ENCODE assay signal across 16 cellular contexts in the genomic region with DNA sequence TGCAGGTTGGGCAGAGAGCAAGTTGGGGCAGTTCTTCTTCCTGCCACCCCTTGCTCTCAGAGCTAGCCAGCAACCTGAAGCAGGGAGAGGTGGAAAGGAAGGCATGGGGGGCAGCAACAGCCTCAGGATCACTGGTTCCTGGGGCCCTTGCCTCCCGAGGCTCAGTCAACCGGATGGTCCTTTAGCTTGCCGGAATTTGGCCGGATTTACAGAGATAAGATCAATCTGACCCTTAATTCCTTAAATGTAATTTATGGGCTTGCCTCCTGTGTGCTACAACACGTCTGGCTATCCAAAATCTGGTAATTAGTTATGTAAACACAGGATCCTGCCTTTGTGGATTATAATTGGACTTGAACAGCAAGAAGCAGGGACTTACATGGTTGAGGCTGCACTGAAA. TPM values are rescaled to one million over a fixed set of nuclear protein-coding genes. Genes with fewer than 3 reads are reported as not detected.
DNase-seq lines count a peak whose midpoint lies in the region; ATAC-seq and TF ChIP-seq lines count a peak whose summit lies in the region.
"Had no signal": no experiment of that assay in that cellular context is flagged by ENCODE, and none has a peak within 500 bp of the region (broad histone marks: within the 10 kb centered on the region; RNA-seq: fewer than 3 reads in every experiment).

No MANE protein-coding gene starts in this region.

- no peak overlapping the region for H3T11ph ChIP-seq in H9 (ENCODE audit: low read length)

- H3K4ac ChIP-seq in H9 (ENCODE audit: low read depth, low read length) = no peak overlapping the region

- no peak overlapping the region for H4K91ac ChIP-seq in H9 (ENCODE audit: insufficient read length, low read depth, low read length)

- H3K27me3 Mint-ChIP-seq in H9 (ENCODE audit: low read depth) (peaks cover 37% of the 10 kb centered on the region), neural progenitor cell (ENCODE audit: insufficient read depth, low read depth) (peaks cover 13% of the 10 kb centered on the region)

- no peak overlapping the region for H3K23ac ChIP-seq in H9 (ENCODE audit: insufficient read length, low read depth, low read length)

- H4K20me1 ChIP-seq in H9 (ENCODE audit: control insufficient read depth, insufficient read depth, insufficient read length) = no peaks in the 10 kb centered on the region
- H4K20me1 ChIP-seq in neural progenitor cell (ENCODE audit: low read depth) = no peaks in the 10 kb centered on the region

- H3K36me3 Mint-ChIP-seq in H9 (ENCODE audit: insufficient read depth in 1 of 3, low read depth in 3 of 3) (no peaks in the 10 kb centered on the region), neural progenitor cell (no peaks in the 10 kb centered on the region)
- H3K36me3 Mint-ChIP-seq: CD8-positive, alpha-beta T cell; IgD-negative memory B cell had no signal

- H3K9me3 ChIP-seq in H9 (ENCODE audit: control insufficient read depth, low read depth, low read length) = no peaks in the 10 kb centered on the region
- peaks cover 9% of the 10 kb centered on the region for H3K9me3 ChIP-seq in adipocyte (ENCODE audit: control insufficient read depth, low read length)
- H3K9me3 ChIP-seq in neural progenitor cell (ENCODE audit: low read depth) = no peaks in the 10 kb centered on the region
- H3K9me3 ChIP-seq: BE2C had no signal

- no peak overlapping the region for H3K4me3 ChIP-seq in adipocyte (ENCODE audit: low read length)
- no peak overlapping the region for H3K4me3 ChIP-seq in neural progenitor cell

- H3K14ac ChIP-seq in H9 (ENCODE audit: insufficient read depth, low read length) = no peak overlapping the region; the same call in 1 of the 2 replicates

- H3K27me3 ChIP-seq in H9 (ENCODE audit: insufficient read depth, low read length) = no peaks in the 10 kb centered on the region
- H3K27me3 ChIP-seq in adipocyte (replicated peaks; ENCODE audit: control insufficient read depth, insufficient read depth, low read length) = no peaks in the 10 kb centered on the region
- no peaks in the 10 kb centered on the region for H3K27me3 ChIP-seq in neural progenitor cell
- H3K27me3 ChIP-seq: BE2C had no signal

- H3K4me1 ChIP-seq in H9 (ENCODE audit: insufficient read depth, low read length) = no peaks in the 10 kb centered on the region
- H3K4me1 ChIP-seq in adipocyte (ENCODE audit: control insufficient read depth, insufficient read depth, low read length) = peaks cover 60% of the 10 kb centered on the region
- H3K4me1 ChIP-seq in neural progenitor cell = peaks cover 21% of the 10 kb centered on the region

- TF ChIP-seq CTCF in H9 (conservative IDR thresholded peaks at IDR 0.05) (no peak), neural progenitor cell (IDR thresholded peaks at IDR 0.05) (no peak)

- ATAC-seq in HG03108 (IDR thresholded peaks at IDR 0.05; ENCODE audit: unreplicated experiment) = no peak
- ATAC-seq: CD8-positive, alpha-beta T cell; PC-3 had no signal

- H2BK120ac ChIP-seq in H9 (ENCODE audit: low read depth, low read length, poor library complexity, severe bottlenecking) = no peak overlapping the region

- H3K27ac Mint-ChIP-seq in H9 (no peak overlapping the region), neural progenitor cell (no peak overlapping the region)
- H3K27ac Mint-ChIP-seq: CD8-positive, alpha-beta T cell; IgD-negative memory B cell; T-helper 1 cell treated with Interleukin-12 subunit alpha and Interleukin-12 subunit beta and Interleukin-4 antibody, amounts not matched to agents 30 μg/mL and 1 μg/mL, for 36 hours had no signal

- H3K56ac ChIP-seq in H9 (ENCODE audit: insufficient read length, low read depth, low read length) = no peak overlapping the region

- H2BK5ac ChIP-seq in H9 (ENCODE audit: insufficient read length, low read length) = no peak overlapping the region

- H3K9me3 Mint-ChIP-seq in H9 = no peaks in the 10 kb centered on the region
- H3K9me3 Mint-ChIP-seq in neural progenitor cell = no peaks in the 10 kb centered on the region
- H3K9me3 Mint-ChIP-seq: CD8-positive, alpha-beta T cell; IgD-negative memory B cell; T-helper 1 cell treated with Interleukin-12 subunit alpha and Interleukin-12 subunit beta and Interleukin-4 antibody, amounts not matched to agents 30 μg/mL and 1 μg/mL, for 36 hours had no signal

- H2AFZ ChIP-seq in H9 (ENCODE audit: low read length) = no peak overlapping the region
- no peak overlapping the region for H2AFZ ChIP-seq in neural progenitor cell (replicated peaks)

- no peak overlapping the region for H3K18ac ChIP-seq in H9 (ENCODE audit: insufficient read length, low read depth, low read length)

- H3K23me2 ChIP-seq in H9 (ENCODE audit: insufficient read length, low read depth, low read length, poor library complexity, severe bottlenecking) = no peaks in the 10 kb centered on the region

- no peak overlapping the region for H2BK15ac ChIP-seq in H9 (ENCODE audit: low read depth, low read length)

- no peak overlapping the region for H2AK5ac ChIP-seq in H9 (ENCODE audit: insufficient read length, low read length)

- H3K9ac ChIP-seq in H9 (ENCODE audit: extremely low read depth, insufficient read length, low read length) = no peak overlapping the region
- peak overlapping the region; percentile 84 for H3K9ac ChIP-seq in adipocyte (ENCODE audit: low read length)
- no peak overlapping the region for H3K9ac ChIP-seq in neural progenitor cell

- H3K79me1 ChIP-seq in H9 (ENCODE audit: insufficient read depth, low read depth, low read length, poor library complexity, severe bottlenecking) = no peaks in the 10 kb centered on the region

- no peak overlapping the region for H2BK12ac ChIP-seq in H9 (ENCODE audit: insufficient read length, low read depth, low read length)

- H3K79me2 ChIP-seq in H9 (ENCODE audit: insufficient read depth, low read length) (no peaks in the 10 kb centered on the region), neural progenitor cell (ENCODE audit: low read depth) (no peaks in the 10 kb centered on the region)

- H3K27ac ChIP-seq in H9 (ENCODE audit: insufficient read length, low read depth, low read length) (no peak overlapping the region), neural progenitor cell (no peak overlapping the region)

- DNase-seq in H9 (no peak), NCI-H146 treated with DMSO at 0.1 percent for 48 hours (lab: John Stamatoyannopoulos, UW; ENCODE audit: unreplicated experiment) (peak; percentile 8), adipocyte (ENCODE audit: low read depth) (no peak), neural progenitor cell (ENCODE audit: low spot score) (no peak), GM19240 (ENCODE audit: insufficient read length, low spot score) (no peak), AG08395 (ENCODE audit: low spot score) (no peak)
- DNase-seq: BE2C; CD8-positive, alpha-beta T cell; H7; MV-4-11; NCI-H187; NCI-H446 treated with DMSO at 0.1 percent for 48 hours; PC-3 had no signal

- no peak overlapping the region for H4K5ac ChIP-seq in H9 (ENCODE audit: insufficient read length, low read depth, low read length)

- peak overlapping the region; percentile 19 for H4K8ac ChIP-seq in H9 (replicated peaks; ENCODE audit: insufficient read length, low read depth, low read length)

- H3K36me3 ChIP-seq in adipocyte (ENCODE audit: control insufficient read depth, insufficient read depth, low read length, severe bottlenecking) = no peaks in the 10 kb centered on the region
- H3K36me3 ChIP-seq in neural progenitor cell = no peaks in the 10 kb centered on the region
- H3K36me3 ChIP-seq: BE2C had no signal

- peaks cover 7% of the 10 kb centered on the region for H3F3A ChIP-seq in neural progenitor cell (ENCODE audit: low read depth)

- H3K4me2 ChIP-seq in H9 (ENCODE audit: insufficient read depth, insufficient read length, low read length) (no peak overlapping the region), neural progenitor cell (peak overlapping the region; percentile 35)

- H2BK20ac ChIP-seq in H9 (ENCODE audit: low read depth, low read length, poor library complexity, severe bottlenecking) = no peak overlapping the region

- H3K4me1 Mint-ChIP-seq in H9 (peaks cover 5 to 10% of the 10 kb centered on the region in 2 experiments; a peak in 3 of 4 replicates), neural progenitor cell (peaks cover 24% of the 10 kb centered on the region)
- H3K4me1 Mint-ChIP-seq: IgD-negative memory B cell had no signal

- WGBS in H9 (ENCODE audit: extremely low coverage, insufficient read length, low lambda C conversion rate) = no CpG with 5 or more reads among the region's 5 CpGs

- no peak overlapping the region for H3K4me3 Mint-ChIP-seq in H9
- no peak overlapping the region for H3K4me3 Mint-ChIP-seq in neural progenitor cell
- H3K4me3 Mint-ChIP-seq: CD8-positive, alpha-beta T cell; IgD-negative memory B cell; T-helper 1 cell treated with Interleukin-12 subunit alpha and Interleukin-12 subunit beta and Interleukin-4 antibody, amounts not matched to agents 30 μg/mL and 1 μg/mL, for 36 hours had no signal

RNA-seq across cellular contexts. Expression of gene TCP11, which starts 19.5 kb away (rescaled TPM):
- not detected in 2 replicates for total RNA-seq in H9 (2021)
- total RNA-seq in neural progenitor cell (ENCODE audit: low replicate concordance) = 0.25 TPM in 1 of 2 replicates, not detected in the other
- total RNA-seq: CD8-positive, alpha-beta T cell had no signal

RNA-seq across cellular contexts. Expression of gene SCUBE3, which starts 53.1 kb away (rescaled TPM):
- total RNA-seq in H9 (2021) = 2.2 and 2.7 TPM in 2 replicates
- total RNA-seq in neural progenitor cell (ENCODE audit: low replicate concordance) = 9.0 and 11.4 TPM in 2 replicates
- total RNA-seq: CD8-positive, alpha-beta T cell had no signal
